Comparison of ENCODE assay signal across 21 cellular contexts in genomic region chr3:20916966-20917606, GRCh38.
"Had no signal": no experiment of that assay in that cellular context is flagged by ENCODE, and none has a peak within 500 bp of the region (broad histone marks: within the 10 kb centered on the region; RNA-seq: fewer than 3 reads in every experiment).

No MANE protein-coding gene starts in this region.

- ATAC-seq: activated T-cell treated with anti-CD3 and anti-CD28 coated beads, Interleukin-2, amount 50 U/mL, for 4 hours; activated T-helper 17 cell treated with anti-CD3 and anti-CD28 coated beads, Interleukin-2, amount 50 U/mL, for 72 hours; body of pancreas; gastroesophageal sphincter; natural killer cell; right cardiac atrium; stimulated activated naive CD8-positive, alpha-beta T cell treated with anti-CD3 and anti-CD28 coated beads, Interleukin-15, Interleukin-2, amounts not matched to agents 100 U/mL and 50 U/mL, for 24 hours had no signal

- DNase-seq: activated CD4-positive, alpha-beta memory T cell treated with anti-CD3 and anti-CD28 coated beads, Interleukin-2, amount 10 ng/mL, durations not matched to agents 7 days and 5 days; activated CD4-positive, alpha-beta T cell treated with anti-CD3 and anti-CD28 coated beads for 1 hour; activated CD4-positive, alpha-beta T cell treated with anti-CD3 and anti-CD28 coated beads, Interleukin-2, amount 10 ng/mL, durations not matched to agents 7 days and 5 days; activated gamma-delta T cell treated with Interleukin-2 at 50 U/mL for 16 hours; activated T-cell treated with anti-CD3 and anti-CD28 coated beads, Interleukin-2, amount 50 U/mL, for 4 hours; anterior cingulate cortex; body of pancreas; cerebellar nuclear complex; dorsolateral prefrontal cortex; effector memory CD4-positive, alpha-beta T cell; erythroblast; natural killer cell; right cardiac atrium; stimulated activated CD4-positive, alpha-beta T cell treated with anti-CD3 and anti-CD28 coated beads, Interleukin-12 subunit alpha, Interleukin-12 subunit beta, amount 100 ng/mL, for 4 hours; stimulated activated CD4-positive, alpha-beta T cell treated with anti-CD3 and anti-CD28 coated beads, Interleukin-4, amount 100 ng/mL, for 1 hour; stimulated activated naive CD8-positive, alpha-beta T cell treated with anti-CD3 and anti-CD28 coated beads, Interleukin-15, Interleukin-2, amounts not matched to agents 100 U/mL and 50 U/mL, for 24 hours; T-helper 1 cell; testis; transverse colon had no signal
